7 cellular contexts compared by ENCODE assay signal in the genomic region with DNA sequence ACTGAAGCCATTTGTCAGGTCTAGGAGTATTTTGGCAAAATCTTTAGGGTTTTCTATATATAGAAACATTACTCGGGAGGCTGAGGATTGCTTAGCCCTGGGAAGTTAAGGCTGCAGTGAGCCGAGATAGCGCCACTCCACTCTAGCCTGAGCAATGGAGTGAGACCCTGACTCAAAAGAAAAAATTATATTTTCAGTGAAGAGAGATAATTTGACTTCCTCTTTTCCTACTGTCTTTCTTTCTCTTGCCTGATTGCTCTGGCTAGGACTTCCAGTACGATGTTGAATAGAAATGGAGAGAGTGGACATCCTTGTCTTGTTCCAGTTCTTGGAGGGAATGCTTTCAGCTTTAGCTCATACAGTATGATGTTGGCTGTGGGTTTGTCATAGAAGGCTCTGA.
"Had no signal": no experiment of that assay in that cellular context is flagged by ENCODE, and none has a peak within 500 bp of the region (broad histone marks: within the 10 kb centered on the region; RNA-seq: fewer than 3 reads in every experiment).

No MANE protein-coding gene starts in this region.

- FAIRE-seq: G401.6, GM12878, GM12892, GM18507, GM19239 had no signal

- H3K4me3 ChIP-seq: GM12878 had no signal

- ATAC-seq: GM12878 had no signal

- DNase-seq: GDM1, GF-D8 had no signal
